17 cellular contexts compared by ENCODE assay signal in genomic region chr5:126857472-126858410, GRCh38.
A peak's percentile ranks its signal among the peaks of the same experiment; 100 is the strongest.
DNase-seq lines count a peak whose midpoint lies in the region; ATAC-seq, FAIRE-seq and TF ChIP-seq lines count a peak whose summit lies in the region.
"Had no signal": no experiment of that assay in that cellular context is flagged by ENCODE, and none has a peak within 500 bp of the region (broad histone marks: within the 10 kb centered on the region; RNA-seq: fewer than 3 reads in every experiment).

No MANE protein-coding gene starts in this region.

- no peaks in the 10 kb centered on the region for H3K27me3 Mint-ChIP-seq in mesothelial cell of epicardium (ENCODE audit: low read depth)
- H3K27me3 Mint-ChIP-seq in stimulated activated memory B cell treated with anti-CD40 and anti-IgM and Interleukin-4, amounts not matched to agents 10 μg/mL and 1 μg/mL and 100 μg/mL, for 72 hours, result no peaks in the 10 kb centered on the region
- H3K27me3 Mint-ChIP-seq: CD4-positive, alpha-beta T cell; T-cell had no signal

- no peaks in the 10 kb centered on the region; a peak in 1 of 5 replicates for H3K36me3 ChIP-seq in HepG2 (replicated peaks in 1 of 2; ENCODE audit: control insufficient read depth in 1 of 2, insufficient read depth in 2 of 2, low read length in 2 of 2)
- no peaks in the 10 kb centered on the region for H3K36me3 ChIP-seq in kidney (ENCODE audit: control insufficient read depth in 1 of 2, insufficient read depth in 2 of 2, low read length in 2 of 2)
- H3K36me3 ChIP-seq: colonic mucosa, suprapubic skin, WERI-Rb-1 had no signal

- no peaks in the 10 kb centered on the region for H3K27me3 ChIP-seq in HepG2 (ENCODE audit: control insufficient read depth in 1 of 2, insufficient read depth in 2 of 2, low read length in 2 of 2)
- H3K27me3 ChIP-seq: colonic mucosa, suprapubic skin had no signal

- WGBS in HepG2 (ENCODE audit: low lambda C conversion rate), result 97% methylated on average over 12 of the region's 13 CpGs

- no TSS peak for BruUV-seq in HepG2 (replicated peaks; lab: Mats Ljungman, UMichigan)

- H3K4me2 ChIP-seq in HepG2 (ENCODE audit: low read depth, low read length), result no peak overlapping the region

- no peak for TF ChIP-seq RAD21 in HepG2 (CRISPR knock-in tag; IDR thresholded peaks at IDR 0.05)

- no peak for ATAC-seq in stimulated activated memory B cell treated with anti-CD40 and anti-IgM and Interleukin-4, amounts not matched to agents 10 μg/mL and 1 μg/mL and 100 μg/mL, for 72 hours
- ATAC-seq in HepG2, result no peak
- ATAC-seq: T-cell had no signal

- H3K4me1 ChIP-seq in HepG2 (ENCODE audit: insufficient read depth, low read length) (no peaks in the 10 kb centered on the region), kidney (ENCODE audit: control insufficient read depth in 1 of 2, insufficient read depth in 1 of 2, low read depth in 1 of 2, low read length in 2 of 2) (no peaks in the 10 kb centered on the region)
- H3K4me1 ChIP-seq: colonic mucosa had no signal

- POLR2A ChIA-PET in HepG2 (lab: Yijun Ruan, JAX), result no interaction called here

- H3K36me3 Mint-ChIP-seq in mesothelial cell of epicardium, result peaks cover 6% of the 10 kb centered on the region
- peaks cover 46% of the 10 kb centered on the region for H3K36me3 Mint-ChIP-seq in stimulated activated memory B cell treated with anti-CD40 and anti-IgM and Interleukin-4, amounts not matched to agents 10 μg/mL and 1 μg/mL and 100 μg/mL, for 72 hours

- in situ Hi-C loops in HepG2 (cut with HindIII; ENCODE audit: extremely low pct_ligation_motif_present, low pct_unique_long_range_greater_than_20kb), result no loop called here

- no peaks in the 10 kb centered on the region for H3K79me2 ChIP-seq in HepG2 (ENCODE audit: insufficient read depth, low read length)

- H3K4me3 ChIP-seq in HepG2 (replicated peaks in 1 of 3; ENCODE audit: insufficient read depth in 1 of 3, low read depth in 2 of 3, low read length in 3 of 3), result no peak overlapping the region
- no peak overlapping the region for H3K4me3 ChIP-seq in kidney (ENCODE audit: low read length in 2 of 2)
- H3K4me3 ChIP-seq: colonic mucosa, suprapubic skin had no signal

- FAIRE-seq in HepG2 (lab: Jason Lieb, UNC) (no peak), kidney (lab: Jason Lieb, UNC) (no peak)
- FAIRE-seq: GM12892 had no signal

- CTCF ChIA-PET in HepG2 (lab: Yijun Ruan, JAX; ENCODE audit: low intra/inter-chr PET ratio, low total read pairs), result no interaction called here

- no peak overlapping the region for H3K9ac ChIP-seq in HepG2 (ENCODE audit: insufficient read depth, low read depth, low read length)
- H3K9ac ChIP-seq in kidney (ENCODE audit: low read length in 2 of 2), result no peak overlapping the region

- no peak for TF ChIP-seq POLR2A in HepG2 (IDR thresholded peaks at IDR 0.05; ENCODE audit: insufficient read depth in 1 of 2, low read depth in 2 of 2, low read length in 2 of 2)

- no peaks in the 10 kb centered on the region for H3K9me3 Mint-ChIP-seq in mesothelial cell of epicardium
- no peaks in the 10 kb centered on the region for H3K9me3 Mint-ChIP-seq in stimulated activated memory B cell treated with anti-CD40 and anti-IgM and Interleukin-4, amounts not matched to agents 10 μg/mL and 1 μg/mL and 100 μg/mL, for 72 hours
- H3K9me3 Mint-ChIP-seq: activated T-helper 2 cell treated with anti-CD3 and anti-CD28 coated beads, Interferon-gamma antibody, Interleukin-2, Interleukin-4, amounts not matched to agents 10 μg/mL and 5 μg/mL and 100 μg/mL, durations not matched to agents 14 hours and 24 hours and 36 hours; T-cell had no signal

- no peaks in the 10 kb centered on the region for H4K20me1 ChIP-seq in HepG2 (ENCODE audit: insufficient read depth, low read length)

- H3K9me3 ChIP-seq in HepG2 (ENCODE audit: low read length), result no peaks in the 10 kb centered on the region
- no peaks in the 10 kb centered on the region for H3K9me3 ChIP-seq in kidney (ENCODE audit: control insufficient read depth in 1 of 2, low read length in 2 of 2)
- H3K9me3 ChIP-seq: colonic mucosa, suprapubic skin had no signal

- H3K4me3 Mint-ChIP-seq in mesothelial cell of epicardium, result no peak overlapping the region
- no peak overlapping the region for H3K4me3 Mint-ChIP-seq in stimulated activated memory B cell treated with anti-CD40 and anti-IgM and Interleukin-4, amounts not matched to agents 10 μg/mL and 1 μg/mL and 100 μg/mL, for 72 hours
- H3K4me3 Mint-ChIP-seq: T-cell had no signal

- H2AFZ ChIP-seq in HepG2 (ENCODE audit: low read length), result no peak overlapping the region

- H3K4me1 Mint-ChIP-seq in mesothelial cell of epicardium, result peaks cover 34% of the 10 kb centered on the region
- H3K4me1 Mint-ChIP-seq in stimulated activated memory B cell treated with anti-CD40 and anti-IgM and Interleukin-4, amounts not matched to agents 10 μg/mL and 1 μg/mL and 100 μg/mL, for 72 hours, result peaks cover 13% of the 10 kb centered on the region

- intact Hi-C loops in HepG2 (cut with micrococcal nuclease; ENCODE audit: unreplicated experiment) (no loop called here), kidney (cut with DNase I) (no loop called here)

- TF ChIP-seq CTCF in mesothelial cell of epicardium (IDR thresholded peaks at IDR 0.05; ENCODE audit: unreplicated experiment), result no peak
- no peak for TF ChIP-seq CTCF in HepG2 (CRISPR knock-in tag; IDR thresholded peaks at IDR 0.05)
- TF ChIP-seq CTCF in kidney (IDR thresholded peaks at IDR 0.05; ENCODE audit: borderline replicate concordance, extremely low read depth, insufficient read depth), result no peak

- H3K27ac ChIP-seq in HepG2 (ENCODE audit: extremely low read length, insufficient read depth, low read length), result no peak overlapping the region
- no peak overlapping the region for H3K27ac ChIP-seq in kidney (ENCODE audit: low read depth in 2 of 2, low read length in 2 of 2)
- H3K27ac ChIP-seq: 22Rv1, colonic mucosa, RWPE1, suprapubic skin, WERI-Rb-1 had no signal

- no peak for TF ChIP-seq EP300 in HepG2 (IDR thresholded peaks at IDR 0.05; ENCODE audit: low read depth in 2 of 2, low read length in 2 of 2)
- no peak for TF ChIP-seq EP300 in HepG2 (CRISPR knock-in tag; IDR thresholded peaks at IDR 0.05; ENCODE audit: borderline replicate concordance)

- peak overlapping the region; percentile 84 for H3K27ac Mint-ChIP-seq in mesothelial cell of epicardium
- peak overlapping the region; percentile 7 for H3K27ac Mint-ChIP-seq in stimulated activated memory B cell treated with anti-CD40 and anti-IgM and Interleukin-4, amounts not matched to agents 10 μg/mL and 1 μg/mL and 100 μg/mL, for 72 hours
- H3K27ac Mint-ChIP-seq: activated T-helper 2 cell treated with anti-CD3 and anti-CD28 coated beads, Interferon-gamma antibody, Interleukin-2, Interleukin-4, amounts not matched to agents 10 μg/mL and 5 μg/mL and 100 μg/mL, durations not matched to agents 14 hours and 24 hours and 36 hours had no signal

- DNase-seq in DMS 273 (lab: John Stamatoyannopoulos, UW; ENCODE audit: unreplicated experiment) (peak; percentile 16), DMS 273 treated with DMSO at 0.1 percent for 48 hours (lab: John Stamatoyannopoulos, UW) (no peak), fibroblast of peridontal ligament (ENCODE audit: extremely low read depth) (peak; percentile 47), mesothelial cell of epicardium (ENCODE audit: low spot score in 2 of 2, unreplicated experiment in 2 of 2) (no peak), HepG2 (ENCODE audit: low spot score) (no peak), kidney (no peak), NCI-H226 (no peak)
- DNase-seq: CD4-positive, alpha-beta T cell; colonic mucosa; T-cell; WERI-Rb-1 had no signal

TF ChIP-seq in HepG2, 621 proteins besides CTCF, POLR2A, EP300 and RAD21:
- TF ChIP-seq ZNF468 (CRISPR knock-in tag; IDR thresholded peaks at IDR 0.05) (no peak), SMAD1 (CRISPR knock-in tag; IDR thresholded peaks at IDR 0.05; ENCODE audit: borderline replicate concordance, low read depth) (no peak), MAFK (conservative IDR thresholded peaks at IDR 0.05 in 1 of 2, IDR thresholded peaks at IDR 0.05 in 1 of 2; ENCODE audit: low read length in 2 of 2) (0 out of 4 replicates have a peak, but pooled peaks of 1 of the 2 experiments have one; percentile 6)

Comparison
In these comparisons a context has a peak if more than half of its experiments do, and no peak if none do; other contexts are left out.
1. DNase-seq: peak in DMS 273 (single experiment) and fibroblast of peridontal ligament (single experiment); none in DMS 273 treated with DMSO at 0.1 percent for 48 hours (single experiment), mesothelial cell of epicardium (0 of 2), HepG2 (single experiment), kidney (single experiment) and NCI-H226 (single experiment).